16 cellular contexts compared by ENCODE assay signal in genomic region chr17:35789044-35789443, GRCh38. TPM values are rescaled to one million over a fixed set of nuclear protein-coding genes. Genes with fewer than 3 reads are reported as not detected.
DNase-seq lines count a peak whose midpoint lies in the region; ATAC-seq and TF ChIP-seq lines count a peak whose summit lies in the region.
"Had no signal": no experiment of that assay in that cellular context is flagged by ENCODE, and none has a peak within 500 bp of the region (broad histone marks: within the 10 kb centered on the region; RNA-seq: fewer than 3 reads in every experiment).

No MANE protein-coding gene starts in this region.

- H3K4me3 ChIP-seq in brain microvascular endothelial cell (ENCODE audit: low read depth, low read length) = no peak overlapping the region
- H3K4me3 ChIP-seq in lower lobe of right lung = no peak overlapping the region
- no peak overlapping the region for H3K4me3 ChIP-seq in stomach
- H3K4me3 ChIP-seq: BLaER1 had no signal

- intact Hi-C loops in lower lobe of right lung (cut with DNase I) = no loop called here
- intact Hi-C loops in stomach (cut with DNase I; ENCODE audit: low total_unique reads) = no loop called here

- in situ Hi-C loops in brain microvascular endothelial cell (cut with HindIII; ENCODE audit: low pct_ligation_motif_present, low sequenced_read_pairs) = no loop called here

- peak overlapping the region; percentile 62 for H3K4me3 Mint-ChIP-seq in HFFc6
- H3K4me3 Mint-ChIP-seq: stimulated activated memory B cell treated with anti-CD40 and anti-IgM and Interleukin-4, amounts not matched to agents 10 μg/mL and 1 μg/mL and 100 μg/mL, for 72 hours had no signal

- no peak for TF ChIP-seq POLR2A in stomach (IDR thresholded peaks at IDR 0.05)

- H3K27ac Mint-ChIP-seq in HFFc6 = peak overlapping the region; percentile 90
- H3K27ac Mint-ChIP-seq: stimulated activated memory B cell treated with anti-CD40 and anti-IgM and Interleukin-4, amounts not matched to agents 10 μg/mL and 1 μg/mL and 100 μg/mL, for 72 hours had no signal

- no peaks in the 10 kb centered on the region for H3K36me3 Mint-ChIP-seq in HFFc6 (ENCODE audit: low read depth)
- H3K36me3 Mint-ChIP-seq: stimulated activated memory B cell treated with anti-CD40 and anti-IgM and Interleukin-4, amounts not matched to agents 10 μg/mL and 1 μg/mL and 100 μg/mL, for 72 hours had no signal

- WGBS in stomach, 5 donors = 53 to 74% (median 58%) methylated on average over 2 of the region's 2 CpGs

- H3K27me3 ChIP-seq in brain microvascular endothelial cell (replicated peaks) (no peaks in the 10 kb centered on the region), lower lobe of right lung (ENCODE audit: low read depth) (no peaks in the 10 kb centered on the region), stomach (peaks cover 0 to 10% (median 0%) of the 10 kb centered on the region in 3 donors)

- H3K9me3 ChIP-seq in lower lobe of right lung (no peaks in the 10 kb centered on the region), stomach (no peaks in the 10 kb centered on the region)
- H3K9me3 ChIP-seq: BLaER1 had no signal

- H3K36me3 ChIP-seq in brain microvascular endothelial cell (replicated peaks) (no peaks in the 10 kb centered on the region), lower lobe of right lung (no peaks in the 10 kb centered on the region), stomach (no peaks in the 10 kb centered on the region)
- H3K36me3 ChIP-seq: BLaER1 had no signal

- peaks cover 19% of the 10 kb centered on the region for H3K27me3 Mint-ChIP-seq in HFFc6 (ENCODE audit: insufficient read depth)

- TF ChIP-seq CTCF in HFFc6 (IDR thresholded peaks at IDR 0.05) = no peak
- TF ChIP-seq CTCF in brain microvascular endothelial cell (IDR thresholded peaks at IDR 0.05; ENCODE audit: low read depth, low read length, missing control alignments) = no peak
- TF ChIP-seq CTCF in lower lobe of right lung (IDR thresholded peaks at IDR 0.05) = no peak
- no peak for TF ChIP-seq CTCF in stomach (IDR thresholded peaks at IDR 0.05)
- no peak for TF ChIP-seq CTCF in GM10266 (IDR thresholded peaks at IDR 0.05; ENCODE audit: control insufficient read depth, insufficient read depth, low read depth, missing control alignments)

- H3K27ac ChIP-seq in brain microvascular endothelial cell = peak overlapping the region; percentile 95
- H3K27ac ChIP-seq in lower lobe of right lung = peak overlapping the region; percentile 18
- peak overlapping the region in 4 of 5 donors; percentile 66 to 76 (median 73) for H3K27ac ChIP-seq in stomach
- H3K27ac ChIP-seq: BLaER1, HL-60 had no signal

- no peaks in the 10 kb centered on the region for H3K9me3 Mint-ChIP-seq in HFFc6
- H3K9me3 Mint-ChIP-seq: stimulated activated memory B cell treated with anti-CD40 and anti-IgM and Interleukin-4, amounts not matched to agents 10 μg/mL and 1 μg/mL and 100 μg/mL, for 72 hours had no signal

- no peak for TF ChIP-seq EP300 in stomach (IDR thresholded peaks at IDR 0.05)

- ATAC-seq in lower lobe of right lung = no peak
- ATAC-seq: stimulated activated memory B cell treated with anti-CD40 and anti-IgM and Interleukin-4, amounts not matched to agents 10 μg/mL and 1 μg/mL and 100 μg/mL, for 72 hours had no signal

- H3K4me1 ChIP-seq in lower lobe of right lung (peaks cover 50% of the 10 kb centered on the region), stomach (peaks cover 27 to 71% (median 46%) of the 10 kb centered on the region in 4 donors)
- H3K4me1 ChIP-seq: BLaER1 had no signal

- no peak for DNase-seq in HFFc6
- no peak for DNase-seq in brain microvascular endothelial cell
- no peak for DNase-seq in lower lobe of right lung
- no peak for DNase-seq in stomach
- DNase-seq in iPS-NIHi7 (ENCODE audit: extremely low spot score) = no peak
- DNase-seq in NCI-H128 (lab: John Stamatoyannopoulos, UW; ENCODE audit: unreplicated experiment) = no peak
- DNase-seq in MV-4-11 (lab: John Stamatoyannopoulos, UW) = no peak
- DNase-seq in GM10266 (ENCODE audit: extremely low spot score) = no peak
- DNase-seq: activated CD4-positive, CD25-positive, alpha-beta regulatory T cell treated with anti-CD3 and anti-CD28 coated beads, Interleukin-2, amount 50 U/mL, for 72 hours; effector CD4-positive, alpha-beta T cell; Kasumi-1; NCI-H2107; stimulated activated CD4-positive, alpha-beta T cell treated with anti-CD3 and anti-CD28 coated beads, Interleukin-4, amount 100 ng/mL, for 24 hours had no signal

- peaks cover 44% of the 10 kb centered on the region for H3K4me1 Mint-ChIP-seq in HFFc6 (ENCODE audit: low read depth)
- H3K4me1 Mint-ChIP-seq: stimulated activated memory B cell treated with anti-CD40 and anti-IgM and Interleukin-4, amounts not matched to agents 10 μg/mL and 1 μg/mL and 100 μg/mL, for 72 hours had no signal

RNA-seq across cellular contexts. Expression of gene MMP28, which starts 6.4 kb away (rescaled TPM):
- not detected for total RNA-seq in HFFc6 (2021; fragmentation: NEBNext Ultra II Directional; extraction: Animal tissue kit (Norgen Biotek cat#: 25700))
- total RNA-seq in lower lobe of right lung (40.9 TPM), stomach (10 to 100 TPM in 4 of 5 donors, 1 to 10 TPM in 1; 2.2 to 75.0 (median 20.6) TPM)
- polyA plus RNA-seq in stomach = 10 to 100 TPM in 1 of 3 donors, 1 to 10 TPM in 2; 3.1 to 21.0 (median 6.1) TPM

RNA-seq across cellular contexts. Expression of gene TAF15, which starts 20.2 kb away (rescaled TPM):
- total RNA-seq in HFFc6 (2021; fragmentation: NEBNext Ultra II Directional; extraction: Animal tissue kit (Norgen Biotek cat#: 25700)) = 100 to 1,000 TPM; 132 to 170 (median 146) TPM
- total RNA-seq in lower lobe of right lung (143 TPM), stomach (100 to 1,000 TPM in 1 of 5 donors, 10 to 100 TPM in 4; 21.1 to 127 (median 60.1) TPM)
- 100 to 1,000 TPM in 1 of 3 donors, 10 to 100 TPM in 2; 88.8 to 101 (median 96.4) TPM for polyA plus RNA-seq in stomach

RNA-seq across cellular contexts. Expression of gene C17orf50, which starts 28.4 kb away (rescaled TPM):
- not detected for total RNA-seq in HFFc6 (2021; fragmentation: NEBNext Ultra II Directional; extraction: Animal tissue kit (Norgen Biotek cat#: 25700))
- total RNA-seq in lower lobe of right lung = not detected
- not detected for total RNA-seq in stomach
- not detected for polyA plus RNA-seq in stomach

RNA-seq across cellular contexts. Expression of gene GAS2L2, which starts 36.0 kb away (rescaled TPM):
- total RNA-seq in HFFc6 (2021; fragmentation: NEBNext Ultra II Directional; extraction: Animal tissue kit (Norgen Biotek cat#: 25700)) = not detected
- 3.1 TPM for total RNA-seq in lower lobe of right lung
- under 1 TPM in 1 of 5 donors, not detected in 4; under 0.01 TPM for total RNA-seq in stomach
- under 1 TPM in 1 of 3 donors, not detected in 2; 0.05 TPM for polyA plus RNA-seq in stomach

RNA-seq across cellular contexts. Expression of gene RASL10B, which starts 57.6 kb away (rescaled TPM):
- 1 to 10 TPM; 1.7 to 5.0 (median 1.8) TPM for total RNA-seq in HFFc6 (2021; fragmentation: NEBNext Ultra II Directional; extraction: Animal tissue kit (Norgen Biotek cat#: 25700))
- total RNA-seq in lower lobe of right lung (1.9 TPM), stomach (under 1 TPM in 3 of 5 donors, not detected in 2; 0.37 to 0.89 (median 0.43) TPM)
- 1 to 10 TPM in 1 of 3 donors, under 1 TPM in 2; 0.31 to 1.4 (median 0.75) TPM for polyA plus RNA-seq in stomach

Comparison
In these comparisons a context has a peak if more than half of its experiments do, and no peak if none do; other contexts are left out.
1. H3K27ac ChIP-seq: peak in every context shown above with its lines; median percentile 95 in brain microvascular endothelial cell; 73 in stomach; 18 in lower lobe of right lung.